Comparison of ENCODE assay signal across 1 cellular context in the genomic region with DNA sequence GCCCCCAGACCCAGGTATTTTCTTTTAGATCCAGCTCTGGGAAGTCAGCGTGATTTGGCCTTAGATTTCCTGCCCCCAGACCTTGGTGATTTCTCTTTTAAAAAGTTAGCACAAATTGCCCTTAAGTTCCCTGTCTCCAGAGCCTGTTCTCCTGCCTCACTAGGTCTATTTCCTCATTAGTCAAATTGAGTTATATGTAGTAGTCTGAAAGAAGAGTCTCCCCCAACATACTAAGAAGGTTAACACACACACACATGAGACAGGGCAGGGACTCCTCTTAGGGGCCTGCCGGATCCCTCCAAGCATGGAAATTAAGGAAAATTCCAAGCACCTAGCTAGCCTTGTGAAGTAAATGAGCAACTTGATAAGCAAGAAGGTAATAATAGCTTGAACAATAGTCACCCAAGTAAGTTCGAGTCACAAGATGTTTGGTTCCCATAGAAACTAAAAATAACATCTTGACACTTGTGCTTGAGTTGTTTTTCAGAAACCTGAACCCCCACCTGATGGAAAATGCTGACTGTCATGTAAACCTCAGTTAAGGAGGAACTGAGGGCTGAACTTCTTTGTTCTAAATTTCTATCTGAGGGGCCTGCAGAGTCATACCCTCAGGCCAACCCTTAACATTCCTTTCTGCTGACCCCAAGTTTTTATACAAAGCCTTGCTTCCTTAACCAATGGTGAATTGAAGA.
TF ChIP-seq lines count a peak whose summit lies in the region.

No MANE protein-coding gene starts in this region.

TF ChIP-seq in GM12878, 131 proteins besides CTCF, POLR2A, EP300 and RAD21 (continued from another document):
- no peak for TF ChIP-seq BCL3 (IDR thresholded peaks at IDR 0.05; ENCODE audit: borderline replicate concordance, insufficient read depth, low read depth, low read length, poor library complexity, severe bottlenecking)
- TF ChIP-seq HCFC1 (IDR thresholded peaks at IDR 0.05; ENCODE audit: low read length) = no peak
- no peak for TF ChIP-seq JUND (IDR thresholded peaks at IDR 0.05; ENCODE audit: low read depth, low read length)
- no peak for TF ChIP-seq JUNB (IDR thresholded peaks at IDR 0.05)
- no peak for TF ChIP-seq FOXM1 (IDR thresholded peaks at IDR 0.05; ENCODE audit: low read depth, low read length)
- TF ChIP-seq, protein P1, sequence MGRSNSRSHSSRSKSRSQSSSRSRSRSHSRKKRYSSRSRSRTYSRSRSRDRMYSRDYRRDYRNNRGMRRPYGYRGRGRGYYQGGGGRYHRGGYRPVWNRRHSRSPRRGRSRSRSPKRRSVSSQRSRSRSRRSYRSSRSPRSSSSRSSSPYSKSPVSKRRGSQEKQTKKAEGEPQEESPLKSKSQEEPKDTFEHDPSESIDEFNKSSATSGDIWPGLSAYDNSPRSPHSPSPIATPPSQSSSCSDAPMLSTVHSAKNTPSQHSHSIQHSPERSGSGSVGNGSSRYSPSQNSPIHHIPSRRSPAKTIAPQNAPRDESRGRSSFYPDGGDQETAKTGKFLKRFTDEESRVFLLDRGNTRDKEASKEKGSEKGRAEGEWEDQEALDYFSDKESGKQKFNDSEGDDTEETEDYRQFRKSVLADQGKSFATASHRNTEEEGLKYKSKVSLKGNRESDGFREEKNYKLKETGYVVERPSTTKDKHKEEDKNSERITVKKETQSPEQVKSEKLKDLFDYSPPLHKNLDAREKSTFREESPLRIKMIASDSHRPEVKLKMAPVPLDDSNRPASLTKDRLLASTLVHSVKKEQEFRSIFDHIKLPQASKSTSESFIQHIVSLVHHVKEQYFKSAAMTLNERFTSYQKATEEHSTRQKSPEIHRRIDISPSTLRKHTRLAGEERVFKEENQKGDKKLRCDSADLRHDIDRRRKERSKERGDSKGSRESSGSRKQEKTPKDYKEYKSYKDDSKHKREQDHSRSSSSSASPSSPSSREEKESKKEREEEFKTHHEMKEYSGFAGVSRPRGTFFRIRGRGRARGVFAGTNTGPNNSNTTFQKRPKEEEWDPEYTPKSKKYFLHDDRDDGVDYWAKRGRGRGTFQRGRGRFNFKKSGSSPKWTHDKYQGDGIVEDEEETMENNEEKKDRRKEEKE (IDR thresholded peaks at IDR 0.05) = no peak
- TF ChIP-seq, protein P2, sequence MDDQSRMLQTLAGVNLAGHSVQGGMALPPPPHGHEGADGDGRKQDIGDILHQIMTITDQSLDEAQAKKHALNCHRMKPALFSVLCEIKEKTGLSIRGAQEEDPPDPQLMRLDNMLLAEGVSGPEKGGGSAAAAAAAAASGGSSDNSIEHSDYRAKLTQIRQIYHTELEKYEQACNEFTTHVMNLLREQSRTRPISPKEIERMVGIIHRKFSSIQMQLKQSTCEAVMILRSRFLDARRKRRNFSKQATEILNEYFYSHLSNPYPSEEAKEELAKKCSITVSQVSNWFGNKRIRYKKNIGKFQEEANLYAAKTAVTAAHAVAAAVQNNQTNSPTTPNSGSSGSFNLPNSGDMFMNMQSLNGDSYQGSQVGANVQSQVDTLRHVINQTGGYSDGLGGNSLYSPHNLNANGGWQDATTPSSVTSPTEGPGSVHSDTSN (IDR thresholded peaks at IDR 0.05; ENCODE audit: insufficient replicate concordance, low read depth, low read length) = no peak
- no peak for TF ChIP-seq IRF5 (IDR thresholded peaks at IDR 0.05; ENCODE audit: borderline replicate concordance)
- TF ChIP-seq RUNX3 (IDR thresholded peaks at IDR 0.05; ENCODE audit: low read length) = no peak
- TF ChIP-seq PAX8 (IDR thresholded peaks at IDR 0.05) = no peak
- no peak for TF ChIP-seq HSF1 (IDR thresholded peaks at IDR 0.05; ENCODE audit: low read depth, low read length)
- no peak for TF ChIP-seq SIN3A (IDR thresholded peaks at IDR 0.05; ENCODE audit: low read depth, low read length)
